Comparison of ENCODE assay signal across 19 cellular contexts in genomic region chr3:71341721-71342120, GRCh38.
DNase-seq lines count a peak whose midpoint lies in the region; ATAC-seq and TF ChIP-seq lines count a peak whose summit lies in the region.
"Had no signal": no experiment of that assay in that cellular context is flagged by ENCODE, and none has a peak within 500 bp of the region (broad histone marks: within the 10 kb centered on the region; RNA-seq: fewer than 3 reads in every experiment).

No MANE protein-coding gene starts in this region.

- H3K27ac ChIP-seq in dorsolateral prefrontal cortex, result no peak overlapping the region
- H3K27ac ChIP-seq: body of pancreas, tibial artery had no signal

- in situ Hi-C loops in astrocyte of the spinal cord (cut with HindIII; ENCODE audit: low sequenced_read_pairs), result no loop called here

- ATAC-seq in GM18870 (IDR thresholded peaks at IDR 0.05; ENCODE audit: unreplicated experiment), result no peak
- ATAC-seq: activated T-helper 17 cell treated with anti-CD3 and anti-CD28 coated beads, Interleukin-2, amount 50 U/mL, for 72 hours; body of pancreas had no signal

- TF ChIP-seq CTCF in HFF-Myc (IDR thresholded peaks at IDR 0.05; ENCODE audit: low read depth, low read length, missing control alignments), result no peak
- no peak for TF ChIP-seq CTCF in astrocyte of the spinal cord (IDR thresholded peaks at IDR 0.05; ENCODE audit: low read depth, low read length)
- no peak for TF ChIP-seq CTCF in dorsolateral prefrontal cortex (IDR thresholded peaks at IDR 0.05 in 54 of 56, conservative IDR thresholded peaks at IDR 0.05 in 2 of 56; ENCODE audit: low read depth in 1 of 56, partially characterized antibody in 56 of 56)

- H3K4me3 ChIP-seq in HFF-Myc (replicated peaks; ENCODE audit: low read depth, low read length) (no peak overlapping the region), astrocyte of the spinal cord (ENCODE audit: low read depth, low read length) (no peak overlapping the region), dorsolateral prefrontal cortex (no peak overlapping the region)
- H3K4me3 ChIP-seq: body of pancreas, tibial artery had no signal

- intact Hi-C loops in dorsolateral prefrontal cortex (cut with DNase I), result no loop called here

- H3K27me3 ChIP-seq in dorsolateral prefrontal cortex, result no peaks in the 10 kb centered on the region
- H3K27me3 ChIP-seq: body of pancreas, tibial artery had no signal

- DNase-seq in A172 (ENCODE audit: low spot score) (peak; percentile 22), HFF-Myc (ENCODE audit: extremely low read depth, low read depth) (peak; percentile 22), astrocyte of the spinal cord (ENCODE audit: low read depth, low spot score) (peak; percentile 86), glomerular endothelial cell (ENCODE audit: extremely low read depth, low read depth, low spot score) (peak; percentile 2), dorsolateral prefrontal cortex (no peak), NOMO-1 (lab: John Stamatoyannopoulos, UW; ENCODE audit: unreplicated experiment in 2 of 2) (no peak), midbrain (lab: John Stamatoyannopoulos, UW) (no peak)
- DNase-seq: 8988T; activated CD4-positive, alpha-beta T cell treated with anti-CD3 and anti-CD28 coated beads, Interleukin-2, amount 50 U/mL, for 48 hours; body of pancreas; DMS 273 treated with DMSO at 0.1 percent for 48 hours; KG1; NCI-H1694 treated with DMSO at 0.1 percent for 48 hours; NCI-H69; nucleus accumbens; T1000; tibial artery had no signal

Comparison
In these comparisons a context has a peak if more than half of its experiments do, and no peak if none do; other contexts are left out.
1. DNase-seq: peak in A172 (single experiment), HFF-Myc (single experiment), astrocyte of the spinal cord (single experiment) and glomerular endothelial cell (single experiment); none in dorsolateral prefrontal cortex (0 of 10), NOMO-1 (0 of 2) and midbrain (single experiment).